Comparison of ENCODE assay signal across 1 cellular context in the genomic region with DNA sequence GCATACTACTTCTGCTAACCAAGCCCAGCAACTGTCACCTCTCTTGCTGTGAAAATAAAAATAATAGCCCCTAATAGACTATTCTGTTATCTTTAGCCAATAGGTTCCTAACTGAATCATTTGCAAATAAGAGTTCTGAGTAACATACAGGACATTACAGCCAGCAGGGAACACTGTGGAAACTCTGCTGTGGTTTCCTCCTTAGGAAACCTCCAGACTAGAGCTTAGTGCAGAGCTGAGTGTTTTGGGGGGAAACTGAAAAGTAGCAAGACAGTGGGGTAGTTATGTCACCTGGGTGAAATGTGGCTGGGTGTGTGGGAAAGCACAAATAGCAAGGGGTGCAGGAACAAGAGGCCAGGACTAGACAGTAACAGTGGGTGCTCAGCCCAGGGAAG.
TF ChIP-seq lines count a peak whose summit lies in the region.

No MANE protein-coding gene starts in this region.

TF ChIP-seq in A549, 52 proteins besides CTCF, POLR2A, EP300 and RAD21 (continued from another document):
- TF ChIP-seq HMGXB4 (CRISPR knock-in tag; IDR thresholded peaks at IDR 0.05; ENCODE audit: borderline replicate concordance) (no peak), ZC3H11A (IDR thresholded peaks at IDR 0.05) (no peak), RNF2 (IDR thresholded peaks at IDR 0.05; ENCODE audit: borderline replicate concordance, low read depth) (no peak), HES2 (IDR thresholded peaks at IDR 0.05) (no peak), CHD4 (IDR thresholded peaks at IDR 0.05; ENCODE audit: borderline replicate concordance) (no peak), BCL3 (IDR thresholded peaks at IDR 0.05) (no peak), ESRRA (IDR thresholded peaks at IDR 0.05; ENCODE audit: borderline replicate concordance, low read length) (no peak), ATOH8 (CRISPR knock-in tag; IDR thresholded peaks at IDR 0.05; ENCODE audit: low read depth) (no peak), NR3C1 (IDR thresholded peaks at IDR 0.05) (no peak), TP53 (CRISPR knock-in tag; IDR thresholded peaks at IDR 0.05) (no peak), PBX3 (IDR thresholded peaks at IDR 0.05) (no peak), TFCP2L1 (CRISPR knock-in tag; IDR thresholded peaks at IDR 0.05) (no peak), RCOR1 (IDR thresholded peaks at IDR 0.05; ENCODE audit: low read depth, low read length) (no peak)
- TF ChIP-seq, protein P1, sequence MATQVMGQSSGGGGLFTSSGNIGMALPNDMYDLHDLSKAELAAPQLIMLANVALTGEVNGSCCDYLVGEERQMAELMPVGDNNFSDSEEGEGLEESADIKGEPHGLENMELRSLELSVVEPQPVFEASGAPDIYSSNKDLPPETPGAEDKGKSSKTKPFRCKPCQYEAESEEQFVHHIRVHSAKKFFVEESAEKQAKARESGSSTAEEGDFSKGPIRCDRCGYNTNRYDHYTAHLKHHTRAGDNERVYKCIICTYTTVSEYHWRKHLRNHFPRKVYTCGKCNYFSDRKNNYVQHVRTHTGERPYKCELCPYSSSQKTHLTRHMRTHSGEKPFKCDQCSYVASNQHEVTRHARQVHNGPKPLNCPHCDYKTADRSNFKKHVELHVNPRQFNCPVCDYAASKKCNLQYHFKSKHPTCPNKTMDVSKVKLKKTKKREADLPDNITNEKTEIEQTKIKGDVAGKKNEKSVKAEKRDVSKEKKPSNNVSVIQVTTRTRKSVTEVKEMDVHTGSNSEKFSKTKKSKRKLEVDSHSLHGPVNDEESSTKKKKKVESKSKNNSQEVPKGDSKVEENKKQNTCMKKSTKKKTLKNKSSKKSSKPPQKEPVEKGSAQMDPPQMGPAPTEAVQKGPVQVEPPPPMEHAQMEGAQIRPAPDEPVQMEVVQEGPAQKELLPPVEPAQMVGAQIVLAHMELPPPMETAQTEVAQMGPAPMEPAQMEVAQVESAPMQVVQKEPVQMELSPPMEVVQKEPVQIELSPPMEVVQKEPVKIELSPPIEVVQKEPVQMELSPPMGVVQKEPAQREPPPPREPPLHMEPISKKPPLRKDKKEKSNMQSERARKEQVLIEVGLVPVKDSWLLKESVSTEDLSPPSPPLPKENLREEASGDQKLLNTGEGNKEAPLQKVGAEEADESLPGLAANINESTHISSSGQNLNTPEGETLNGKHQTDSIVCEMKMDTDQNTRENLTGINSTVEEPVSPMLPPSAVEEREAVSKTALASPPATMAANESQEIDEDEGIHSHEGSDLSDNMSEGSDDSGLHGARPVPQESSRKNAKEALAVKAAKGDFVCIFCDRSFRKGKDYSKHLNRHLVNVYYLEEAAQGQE (IDR thresholded peaks at IDR 0.05) = no peak
